Comparison of ENCODE assay signal across 1 cellular context in genomic region chr11:45209480-45209879, GRCh38.
TF ChIP-seq lines count a peak whose summit lies in the region.

No MANE protein-coding gene starts in this region.

TF ChIP-seq in H1, 55 proteins besides CTCF, POLR2A, EP300 and RAD21 (continued from another document):
- TF ChIP-seq ZNF274 (IDR thresholded peaks at IDR 0.05; ENCODE audit: borderline replicate concordance, extremely low read depth, low read length) (no peak), SIRT6 (IDR thresholded peaks at IDR 0.05; ENCODE audit: low read length) (no peak), RFX5 (IDR thresholded peaks at IDR 0.05; ENCODE audit: borderline replicate concordance, low read depth, low read length) (no peak)
